Comparison of ENCODE assay signal across 3 cellular contexts in genomic region chr6:24547243-24547642, GRCh38.
TF ChIP-seq lines count a peak whose summit lies in the region.

No MANE protein-coding gene starts in this region.

TF ChIP-seq in HEK293, 187 proteins besides CTCF, POLR2A, EP300 and RAD21 (continues in another document):
- TF ChIP-seq ZNF654 (tag by site-specific recombination; IDR thresholded peaks at IDR 0.05; ENCODE audit: low read depth) = peak; percentile 47
- TF ChIP-seq ZNF621 (tag by site-specific recombination; IDR thresholded peaks at IDR 0.05) = no peak
- TF ChIP-seq ZNF747 (tag by site-specific recombination; IDR thresholded peaks at IDR 0.05) = no peak
- TF ChIP-seq ZNF555 (tag by site-specific recombination; conservative IDR thresholded peaks at IDR 0.05) = no peak
- TF ChIP-seq, protein P1, sequence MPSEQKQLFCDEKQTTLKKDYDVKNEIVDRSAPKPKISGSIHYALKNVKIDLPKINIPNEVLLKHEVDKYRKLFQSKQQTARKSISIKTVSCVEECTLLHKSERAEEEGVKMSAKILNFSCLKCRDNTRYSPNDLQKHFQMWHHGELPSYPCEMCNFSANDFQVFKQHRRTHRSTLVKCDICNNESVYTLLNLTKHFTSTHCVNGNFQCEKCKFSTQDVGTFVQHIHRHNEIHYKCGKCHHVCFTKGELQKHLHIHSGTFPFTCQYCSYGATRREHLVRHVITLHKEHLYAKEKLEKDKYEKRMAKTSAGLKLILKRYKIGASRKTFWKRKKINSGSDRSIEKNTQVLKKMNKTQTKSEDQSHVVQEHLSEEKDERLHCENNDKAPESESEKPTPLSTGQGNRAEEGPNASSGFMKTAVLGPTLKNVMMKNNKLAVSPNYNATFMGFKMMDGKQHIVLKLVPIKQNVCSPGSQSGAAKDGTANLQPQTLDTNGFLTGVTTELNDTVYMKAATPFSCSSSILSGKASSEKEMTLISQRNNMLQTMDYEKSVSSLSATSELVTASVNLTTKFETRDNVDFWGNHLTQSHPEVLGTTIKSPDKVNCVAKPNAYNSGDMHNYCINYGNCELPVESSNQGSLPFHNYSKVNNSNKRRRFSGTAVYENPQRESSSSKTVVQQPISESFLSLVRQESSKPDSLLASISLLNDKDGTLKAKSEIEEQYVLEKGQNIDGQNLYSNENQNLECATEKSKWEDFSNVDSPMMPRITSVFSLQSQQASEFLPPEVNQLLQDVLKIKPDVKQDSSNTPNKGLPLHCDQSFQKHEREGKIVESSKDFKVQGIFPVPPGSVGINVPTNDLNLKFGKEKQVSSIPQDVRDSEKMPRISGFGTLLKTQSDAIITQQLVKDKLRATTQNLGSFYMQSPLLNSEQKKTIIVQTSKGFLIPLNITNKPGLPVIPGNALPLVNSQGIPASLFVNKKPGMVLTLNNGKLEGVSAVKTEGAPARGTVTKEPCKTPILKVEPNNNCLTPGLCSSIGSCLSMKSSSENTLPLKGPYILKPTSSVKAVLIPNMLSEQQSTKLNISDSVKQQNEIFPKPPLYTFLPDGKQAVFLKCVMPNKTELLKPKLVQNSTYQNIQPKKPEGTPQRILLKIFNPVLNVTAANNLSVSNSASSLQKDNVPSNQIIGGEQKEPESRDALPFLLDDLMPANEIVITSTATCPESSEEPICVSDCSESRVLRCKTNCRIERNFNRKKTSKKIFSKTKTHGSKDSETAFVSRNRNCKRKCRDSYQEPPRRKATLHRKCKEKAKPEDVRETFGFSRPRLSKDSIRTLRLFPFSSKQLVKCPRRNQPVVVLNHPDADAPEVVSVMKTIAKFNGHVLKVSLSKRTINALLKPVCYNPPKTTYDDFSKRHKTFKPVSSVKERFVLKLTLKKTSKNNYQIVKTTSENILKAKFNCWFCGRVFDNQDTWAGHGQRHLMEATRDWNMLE (tag by site-specific recombination; conservative IDR thresholded peaks at IDR 0.05; ENCODE audit: low read depth) = no peak
- TF ChIP-seq, protein P2, sequence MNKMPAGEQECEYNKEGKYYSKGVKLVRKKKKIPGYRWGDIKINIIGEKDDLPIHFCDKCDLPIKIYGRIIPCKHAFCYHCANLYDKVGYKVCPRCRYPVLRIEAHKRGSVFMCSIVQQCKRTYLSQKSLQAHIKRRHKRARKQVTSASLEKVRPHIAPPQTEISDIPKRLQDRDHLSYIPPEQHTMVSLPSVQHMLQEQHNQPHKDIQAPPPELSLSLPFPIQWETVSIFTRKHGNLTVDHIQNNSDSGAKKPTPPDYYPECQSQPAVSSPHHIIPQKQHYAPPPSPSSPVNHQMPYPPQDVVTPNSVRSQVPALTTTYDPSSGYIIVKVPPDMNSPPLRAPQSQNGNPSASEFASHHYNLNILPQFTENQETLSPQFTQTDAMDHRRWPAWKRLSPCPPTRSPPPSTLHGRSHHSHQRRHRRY (tag by site-specific recombination; IDR thresholded peaks at IDR 0.05) = no peak
- TF ChIP-seq ZNF24 (tag by site-specific recombination; IDR thresholded peaks at IDR 0.05) = no peak
- TF ChIP-seq, protein P3, sequence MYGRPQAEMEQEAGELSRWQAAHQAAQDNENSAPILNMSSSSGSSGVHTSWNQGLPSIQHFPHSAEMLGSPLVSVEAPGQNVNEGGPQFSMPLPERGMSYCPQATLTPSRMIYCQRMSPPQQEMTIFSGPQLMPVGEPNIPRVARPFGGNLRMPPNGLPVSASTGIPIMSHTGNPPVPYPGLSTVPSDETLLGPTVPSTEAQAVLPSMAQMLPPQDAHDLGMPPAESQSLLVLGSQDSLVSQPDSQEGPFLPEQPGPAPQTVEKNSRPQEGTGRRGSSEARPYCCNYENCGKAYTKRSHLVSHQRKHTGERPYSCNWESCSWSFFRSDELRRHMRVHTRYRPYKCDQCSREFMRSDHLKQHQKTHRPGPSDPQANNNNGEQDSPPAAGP (tag by site-specific recombination; IDR thresholded peaks at IDR 0.05) = no peak
- TF ChIP-seq OSR2 (tag by site-specific recombination; IDR thresholded peaks at IDR 0.05) = 0 out of 2 replicates have a peak, but pooled peaks have one; percentile 16
- no peak for TF ChIP-seq ZNF350 (tag by site-specific recombination; IDR thresholded peaks at IDR 0.05)
- TF ChIP-seq HOXD13 (CRISPR knock-in tag; IDR thresholded peaks at IDR 0.05; ENCODE audit: borderline replicate concordance) = no peak
- TF ChIP-seq ZIC2 (tag by site-specific recombination; IDR thresholded peaks at IDR 0.05) = 0 out of 2 replicates have a peak, but pooled peaks have one; percentile 54

TF ChIP-seq in WTC11, 78 proteins besides CTCF, POLR2A, EP300 and RAD21:
- TF ChIP-seq, protein P4, sequence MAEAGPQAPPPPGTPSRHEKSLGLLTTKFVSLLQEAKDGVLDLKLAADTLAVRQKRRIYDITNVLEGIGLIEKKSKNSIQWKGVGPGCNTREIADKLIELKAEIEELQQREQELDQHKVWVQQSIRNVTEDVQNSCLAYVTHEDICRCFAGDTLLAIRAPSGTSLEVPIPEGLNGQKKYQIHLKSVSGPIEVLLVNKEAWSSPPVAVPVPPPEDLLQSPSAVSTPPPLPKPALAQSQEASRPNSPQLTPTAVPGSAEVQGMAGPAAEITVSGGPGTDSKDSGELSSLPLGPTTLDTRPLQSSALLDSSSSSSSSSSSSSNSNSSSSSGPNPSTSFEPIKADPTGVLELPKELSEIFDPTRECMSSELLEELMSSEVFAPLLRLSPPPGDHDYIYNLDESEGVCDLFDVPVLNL (CRISPR knock-in tag; IDR thresholded peaks at IDR 0.05; ENCODE audit: borderline replicate concordance, low read depth) = no peak
- TF ChIP-seq NR1H2 (CRISPR knock-in tag; IDR thresholded peaks at IDR 0.05) (no peak), ESRRA (CRISPR knock-in tag; IDR thresholded peaks at IDR 0.05; ENCODE audit: borderline replicate concordance) (no peak), MYBL2 (CRISPR knock-in tag; IDR thresholded peaks at IDR 0.05) (no peak), MXD4 (CRISPR knock-in tag; IDR thresholded peaks at IDR 0.05; ENCODE audit: borderline replicate concordance) (no peak), ZNF263 (CRISPR knock-in tag; IDR thresholded peaks at IDR 0.05; ENCODE audit: low read depth) (no peak), TP53 (CRISPR knock-in tag; IDR thresholded peaks at IDR 0.05) (no peak), ELF4 (CRISPR knock-in tag; IDR thresholded peaks at IDR 0.05; ENCODE audit: low read depth) (no peak), ZNF416 (CRISPR knock-in tag; IDR thresholded peaks at IDR 0.05) (no peak)
- TF ChIP-seq, protein P5, sequence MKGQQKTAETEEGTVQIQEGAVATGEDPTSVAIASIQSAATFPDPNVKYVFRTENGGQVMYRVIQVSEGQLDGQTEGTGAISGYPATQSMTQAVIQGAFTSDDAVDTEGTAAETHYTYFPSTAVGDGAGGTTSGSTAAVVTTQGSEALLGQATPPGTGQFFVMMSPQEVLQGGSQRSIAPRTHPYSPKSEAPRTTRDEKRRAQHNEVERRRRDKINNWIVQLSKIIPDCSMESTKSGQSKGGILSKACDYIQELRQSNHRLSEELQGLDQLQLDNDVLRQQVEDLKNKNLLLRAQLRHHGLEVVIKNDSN (CRISPR knock-in tag; IDR thresholded peaks at IDR 0.05) = no peak
- TF ChIP-seq, protein P6, sequence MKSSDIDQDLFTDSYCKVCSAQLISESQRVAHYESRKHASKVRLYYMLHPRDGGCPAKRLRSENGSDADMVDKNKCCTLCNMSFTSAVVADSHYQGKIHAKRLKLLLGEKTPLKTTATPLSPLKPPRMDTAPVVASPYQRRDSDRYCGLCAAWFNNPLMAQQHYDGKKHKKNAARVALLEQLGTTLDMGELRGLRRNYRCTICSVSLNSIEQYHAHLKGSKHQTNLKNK (CRISPR knock-in tag; IDR thresholded peaks at IDR 0.05) = no peak
- TF ChIP-seq, protein P7, sequence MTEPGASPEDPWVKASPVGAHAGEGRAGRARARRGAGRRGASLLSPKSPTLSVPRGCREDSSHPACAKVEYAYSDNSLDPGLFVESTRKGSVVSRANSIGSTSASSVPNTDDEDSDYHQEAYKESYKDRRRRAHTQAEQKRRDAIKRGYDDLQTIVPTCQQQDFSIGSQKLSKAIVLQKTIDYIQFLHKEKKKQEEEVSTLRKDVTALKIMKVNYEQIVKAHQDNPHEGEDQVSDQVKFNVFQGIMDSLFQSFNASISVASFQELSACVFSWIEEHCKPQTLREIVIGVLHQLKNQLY (CRISPR knock-in tag; IDR thresholded peaks at IDR 0.05) = no peak
- TF ChIP-seq, protein P8, sequence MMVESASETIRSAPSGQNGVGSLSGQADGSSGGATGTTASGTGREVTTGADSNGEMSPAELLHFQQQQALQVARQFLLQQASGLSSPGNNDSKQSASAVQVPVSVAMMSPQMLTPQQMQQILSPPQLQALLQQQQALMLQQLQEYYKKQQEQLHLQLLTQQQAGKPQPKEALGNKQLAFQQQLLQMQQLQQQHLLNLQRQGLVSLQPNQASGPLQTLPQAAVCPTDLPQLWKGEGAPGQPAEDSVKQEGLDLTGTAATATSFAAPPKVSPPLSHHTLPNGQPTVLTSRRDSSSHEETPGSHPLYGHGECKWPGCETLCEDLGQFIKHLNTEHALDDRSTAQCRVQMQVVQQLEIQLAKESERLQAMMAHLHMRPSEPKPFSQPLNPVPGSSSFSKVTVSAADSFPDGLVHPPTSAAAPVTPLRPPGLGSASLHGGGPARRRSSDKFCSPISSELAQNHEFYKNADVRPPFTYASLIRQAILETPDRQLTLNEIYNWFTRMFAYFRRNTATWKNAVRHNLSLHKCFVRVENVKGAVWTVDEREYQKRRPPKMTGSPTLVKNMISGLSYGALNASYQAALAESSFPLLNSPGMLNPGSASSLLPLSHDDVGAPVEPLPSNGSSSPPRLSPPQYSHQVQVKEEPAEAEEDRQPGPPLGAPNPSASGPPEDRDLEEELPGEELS (CRISPR knock-in tag; IDR thresholded peaks at IDR 0.05) = no peak

TF ChIP-seq in H1, 55 proteins besides CTCF, POLR2A, EP300 and RAD21:
- TF ChIP-seq CREB1 (IDR thresholded peaks at IDR 0.05) (no peak), NRF1 (IDR thresholded peaks at IDR 0.05; ENCODE audit: low read depth, low read length) (no peak)
